In genomic region chr17:81961554-81962498, GRCh38 we compare ENCODE assay signal across 16 cellular contexts. TPM values are rescaled to one million over a fixed set of nuclear protein-coding genes. Genes with fewer than 3 reads are reported as not detected.
DNase-seq lines count a peak whose midpoint lies in the region; ATAC-seq and TF ChIP-seq lines count a peak whose summit lies in the region.
"Had no signal": no experiment of that assay in that cellular context is flagged by ENCODE, and none has a peak within 500 bp of the region (broad histone marks: within the 10 kb centered on the region; RNA-seq: fewer than 3 reads in every experiment).

No MANE protein-coding gene starts in this region.

- TF ChIP-seq CTCF in heart right ventricle (IDR thresholded peaks at IDR 0.05) = no peak

- DNase-seq in right cardiac atrium (peak in 1 of 3 donors; percentile 50), heart right ventricle (no peak), mesendoderm (no peak), left colon (no peak), COLO829 (ENCODE audit: low spot score) (no peak), NCI-H2171 (lab: John Stamatoyannopoulos, UW) (no peak)
- DNase-seq in activated naive CD8-positive, alpha-beta T cell treated with anti-CD3 and anti-CD28 coated beads, Interleukin-2, amount 50 U/mL, for 24 hours = no peak
- DNase-seq: activated T-cell treated with anti-CD3 and anti-CD28 coated beads for 4 hours, MM.1S had no signal

- no peak overlapping the region for H2BK15ac ChIP-seq in mesendoderm (replicated peaks; ENCODE audit: low read depth)

- no peak overlapping the region for H4K8ac ChIP-seq in mesendoderm (ENCODE audit: low read depth, low read length)

- no peaks in the 10 kb centered on the region for H3K36me3 Mint-ChIP-seq in activated naive CD8-positive, alpha-beta T cell treated with anti-CD3 and anti-CD28 coated beads, Interleukin-2, amount 50 U/mL, for 24 hours (ENCODE audit: low read depth)

- ATAC-seq in right cardiac atrium (no peak), heart right ventricle (no peak), left colon (no peak)
- ATAC-seq in activated naive CD8-positive, alpha-beta T cell treated with anti-CD3 and anti-CD28 coated beads, Interleukin-2, amount 50 U/mL, for 24 hours = no peak
- ATAC-seq: activated CD4-positive, CD25-positive, alpha-beta regulatory T cell treated with anti-CD3 and anti-CD28 coated beads, Interleukin-2, amount 50 U/mL, for 24 hours had no signal

- intact Hi-C loops in right cardiac atrium (cut with DNase I) (loop anchor here in 2 of 4 donors (5.0 kb wide), 2 partner anchors 55 to 60 kb away; partner anchors contain the start of genes CENPX (in 1 of the 2) and LRRC45 (in 1 of the 2)), heart right ventricle (cut with DNase I) (loop anchor here in 6 of 10 donors (2.0 to 10.0 kb wide), 4 partner anchors 55 to 195 kb away; no protein-coding TSS in a partner anchor), left colon (cut with DNase I, micrococcal nuclease) (no loop called here)

- H3K36me3 ChIP-seq in heart right ventricle = no peaks in the 10 kb centered on the region
- no peaks in the 10 kb centered on the region for H3K36me3 ChIP-seq in mesendoderm (ENCODE audit: control insufficient read depth, insufficient read depth, low read length)
- H3K36me3 ChIP-seq in urinary bladder (ENCODE audit: insufficient read depth) = no peaks in the 10 kb centered on the region
- H3K36me3 ChIP-seq: HAP-1, prostate gland had no signal

- peaks cover 22% of the 10 kb centered on the region for H3K27me3 Mint-ChIP-seq in activated naive CD8-positive, alpha-beta T cell treated with anti-CD3 and anti-CD28 coated beads, Interleukin-2, amount 50 U/mL, for 24 hours

- no peak overlapping the region for H3K27ac Mint-ChIP-seq in activated naive CD8-positive, alpha-beta T cell treated with anti-CD3 and anti-CD28 coated beads, Interleukin-2, amount 50 U/mL, for 24 hours

- peak overlapping the region; percentile 34 for H3K4me3 Mint-ChIP-seq in activated naive CD8-positive, alpha-beta T cell treated with anti-CD3 and anti-CD28 coated beads, Interleukin-2, amount 50 U/mL, for 24 hours

- no peak overlapping the region for H4K5ac ChIP-seq in mesendoderm (ENCODE audit: low read length)

- H3K18ac ChIP-seq in mesendoderm (ENCODE audit: low read length) = peak overlapping the region; percentile 32

- H3K56ac ChIP-seq in mesendoderm (ENCODE audit: low read length) = peak overlapping the region; percentile 73

- H3K79me1 ChIP-seq in mesendoderm (ENCODE audit: low read length) = no peaks in the 10 kb centered on the region

- H3K4ac ChIP-seq in mesendoderm (ENCODE audit: low read depth, low read length) = peak overlapping the region; percentile 19

- peak overlapping the region; percentile 63 for H3K9ac ChIP-seq in mesendoderm (ENCODE audit: low read length)
- H3K9ac ChIP-seq: SK-N-SH had no signal

- no peak overlapping the region for H2AK5ac ChIP-seq in mesendoderm (ENCODE audit: low read length)

- no peaks in the 10 kb centered on the region for H3K9me3 Mint-ChIP-seq in activated naive CD8-positive, alpha-beta T cell treated with anti-CD3 and anti-CD28 coated beads, Interleukin-2, amount 50 U/mL, for 24 hours

- H3K4me1 ChIP-seq in right cardiac atrium (ENCODE audit: control insufficient read depth, insufficient read depth, low read length) = no peaks in the 10 kb centered on the region
- H3K4me1 ChIP-seq in heart right ventricle = peaks cover 0 to 29% (median 17%) of the 10 kb centered on the region in 9 donors
- H3K4me1 ChIP-seq in mesendoderm (ENCODE audit: control insufficient read depth, low read depth, low read length) = peaks cover 5% of the 10 kb centered on the region
- peaks cover 3% of the 10 kb centered on the region for H3K4me1 ChIP-seq in urinary bladder (ENCODE audit: insufficient read depth)
- H3K4me1 ChIP-seq: HAP-1 had no signal

- no peak overlapping the region for H3K23ac ChIP-seq in mesendoderm (ENCODE audit: low read length)

- H3K4me3 ChIP-seq in right cardiac atrium (ENCODE audit: low read length) = peak overlapping the region; percentile 50
- H3K4me3 ChIP-seq in heart right ventricle = no peak overlapping the region
- H3K4me3 ChIP-seq in mesendoderm (ENCODE audit: low read length) = no peak overlapping the region
- peak overlapping the region; percentile 37 for H3K4me3 ChIP-seq in urinary bladder (ENCODE audit: low read depth, low read length)
- H3K4me3 ChIP-seq: HAP-1, prostate gland had no signal

- H3K27me3 ChIP-seq in right cardiac atrium (ENCODE audit: control insufficient read depth, insufficient read depth) (no peaks in the 10 kb centered on the region), heart right ventricle (peaks cover 33 to 91% (median 75%) of the 10 kb centered on the region in 7 donors), mesendoderm (ENCODE audit: insufficient read depth, low read length, poor library complexity) (peaks cover 6% of the 10 kb centered on the region)

- peaks cover 7% of the 10 kb centered on the region for H3K4me1 Mint-ChIP-seq in activated naive CD8-positive, alpha-beta T cell treated with anti-CD3 and anti-CD28 coated beads, Interleukin-2, amount 50 U/mL, for 24 hours

- H3K79me2 ChIP-seq in mesendoderm (ENCODE audit: control insufficient read depth, insufficient read depth, low read length) = no peaks in the 10 kb centered on the region

- no peak overlapping the region for H3K27ac ChIP-seq in right cardiac atrium (ENCODE audit: low read length)
- no peak overlapping the region for H3K27ac ChIP-seq in heart right ventricle
- H3K27ac ChIP-seq in mesendoderm (ENCODE audit: low read depth, low read length) = peak overlapping the region; percentile 28
- H3K27ac ChIP-seq in urinary bladder (ENCODE audit: low read depth) = no peak overlapping the region
- H3K27ac ChIP-seq: prostate gland had no signal

- no peaks in the 10 kb centered on the region for H3K9me3 ChIP-seq in right cardiac atrium (ENCODE audit: control insufficient read depth, low read length)
- no peaks in the 10 kb centered on the region for H3K9me3 ChIP-seq in heart right ventricle
- H3K9me3 ChIP-seq: HAP-1, prostate gland, SK-N-SH had no signal

- H2BK5ac ChIP-seq in mesendoderm (ENCODE audit: low read length) = no peak overlapping the region

- no peak overlapping the region for H2BK120ac ChIP-seq in mesendoderm (ENCODE audit: low read depth, low read length)

- H3K4me2 ChIP-seq in mesendoderm (ENCODE audit: low read length) = peak overlapping the region; percentile 50
- H3K4me2 ChIP-seq: SK-N-SH had no signal

- WGBS in right cardiac atrium = 9% methylated on average over 75 of the region's 78 CpGs
- 8 to 11% methylated on average over 63 to 77 of the region's 78 CpGs for WGBS in heart right ventricle, 2 donors
- WGBS in mesendoderm (ENCODE audit: extremely low coverage, insufficient coverage, low lambda C conversion rate) = no CpG with 5 or more reads among the region's 78 CpGs
- 11% methylated on average over 78 of the region's 78 CpGs for WGBS in urinary bladder

RNA-seq across cellular contexts. Expression of gene NOTUM, which starts 0.8 kb away (rescaled TPM):
- total RNA-seq in right cardiac atrium (not detected), heart right ventricle (1 to 10 TPM in 1 of 10 donors, under 1 TPM in 4, not detected in 5; 0.27 to 1.5 (median 0.65) TPM), urinary bladder (1.3 TPM), left colon (not detected)
- polyA plus RNA-seq in right cardiac atrium (0.05 TPM), heart right ventricle (under 1 TPM; 0.22 to 0.74 TPM), urinary bladder (2.5 TPM)
- 4.3 TPM for polyA plus RNA-seq in mesendoderm (2013, experiment 1 of 2)
- 4.0 TPM for polyA plus RNA-seq in mesendoderm (2013, experiment 2 of 2)
- total RNA-seq: dermis blood vessel endothelial cell had no signal

RNA-seq across cellular contexts. Expression of gene MYADML2, which starts 14.8 kb away (rescaled TPM):
- total RNA-seq in right cardiac atrium = 1 to 10 TPM in 2 of 4 donors, under 1 TPM in 1, not detected in 1; 0.51 to 1.9 (median 1.4) TPM
- polyA plus RNA-seq in right cardiac atrium = 1.2 TPM
- total RNA-seq in heart right ventricle = 1 to 10 TPM in 9 of 10 donors, under 1 TPM in 1; 0.92 to 8.6 (median 5.0) TPM
- 1 to 10 TPM in 1 of 2 donors, under 1 TPM in 1; 0.26 to 4.3 TPM for polyA plus RNA-seq in heart right ventricle
- polyA plus RNA-seq in mesendoderm (2013, experiment 1 of 2) = not detected
- polyA plus RNA-seq in mesendoderm (2013, experiment 2 of 2) = 0.01 TPM
- 0.42 TPM for total RNA-seq in urinary bladder
- not detected for polyA plus RNA-seq in urinary bladder
- total RNA-seq in left colon = under 1 TPM in 1 of 2 donors, not detected in 1; 0.17 TPM
- total RNA-seq: Daoy, dermis blood vessel endothelial cell had no signal
- polyA plus RNA-seq: SK-N-SH had no signal

RNA-seq across cellular contexts. Expression of gene ASPSCR1, which starts 15.6 kb away (rescaled TPM):
- 10 to 100 TPM; 16.6 to 28.9 (median 21.6) TPM for total RNA-seq in right cardiac atrium
- 20.1 TPM for polyA plus RNA-seq in right cardiac atrium
- 10 to 100 TPM; 19.9 to 38.2 (median 22.6) TPM for total RNA-seq in heart right ventricle
- 100 to 1,000 TPM in 1 of 2 donors, 10 to 100 TPM in 1; 40.5 to 115 TPM for polyA plus RNA-seq in heart right ventricle
- polyA plus RNA-seq in mesendoderm (2013, experiment 1 of 2) = 24.2 TPM
- 25.3 TPM for polyA plus RNA-seq in mesendoderm (2013, experiment 2 of 2)
- total RNA-seq in urinary bladder = 18.0 TPM
- polyA plus RNA-seq in urinary bladder = 28.6 TPM
- total RNA-seq in left colon = 10 to 100 TPM; 29.8 to 35.9 TPM

RNA-seq across cellular contexts. Expression of gene PYCR1, which starts 24.7 kb away (rescaled TPM):
- total RNA-seq in right cardiac atrium (1 to 10 TPM; 2.7 to 8.5 (median 6.7) TPM), heart right ventricle (1 to 10 TPM; 2.8 to 7.4 (median 3.8) TPM), urinary bladder (57.2 TPM), left colon (10 to 100 TPM; 40.2 to 55.6 TPM)
- polyA plus RNA-seq in right cardiac atrium (4.3 TPM), heart right ventricle (10 to 100 TPM in 1 of 2 donors, 1 to 10 TPM in 1; 1.2 to 29.6 TPM), urinary bladder (8.1 TPM)
- polyA plus RNA-seq in mesendoderm (2013, experiment 1 of 2) = 79.0 TPM
- polyA plus RNA-seq in mesendoderm (2013, experiment 2 of 2) = 78.3 TPM

RNA-seq across cellular contexts. Expression of gene MAFG, which starts 34.3 kb away (rescaled TPM):
- 10 to 100 TPM; 16.6 to 28.9 (median 26.0) TPM for total RNA-seq in right cardiac atrium
- 18.4 TPM for polyA plus RNA-seq in right cardiac atrium
- 10 to 100 TPM; 10.8 to 30.9 (median 16.3) TPM for total RNA-seq in heart right ventricle
- 10 to 100 TPM; 10.5 to 10.6 TPM for polyA plus RNA-seq in heart right ventricle
- 25.3 TPM for polyA plus RNA-seq in mesendoderm (2013, experiment 1 of 2)
- 24.3 TPM for polyA plus RNA-seq in mesendoderm (2013, experiment 2 of 2)
- 7.6 TPM for total RNA-seq in urinary bladder
- 31.3 TPM for polyA plus RNA-seq in urinary bladder
- total RNA-seq in left colon = 10 to 100 TPM; 17.8 to 19.7 TPM

Comparison
In these comparisons a context has a peak if more than half of its experiments do, and no peak if none do; other contexts are left out.
1. H3K4me3 ChIP-seq: peak in right cardiac atrium (single experiment) and urinary bladder (single experiment); none in heart right ventricle (0 of 10) and mesendoderm (single experiment).
2. intact Hi-C loops: an anchor here in heart right ventricle (2.0 to 10.0 kb wide); none called in left colon.